12 cellular contexts compared by ENCODE assay signal in the genomic region with DNA sequence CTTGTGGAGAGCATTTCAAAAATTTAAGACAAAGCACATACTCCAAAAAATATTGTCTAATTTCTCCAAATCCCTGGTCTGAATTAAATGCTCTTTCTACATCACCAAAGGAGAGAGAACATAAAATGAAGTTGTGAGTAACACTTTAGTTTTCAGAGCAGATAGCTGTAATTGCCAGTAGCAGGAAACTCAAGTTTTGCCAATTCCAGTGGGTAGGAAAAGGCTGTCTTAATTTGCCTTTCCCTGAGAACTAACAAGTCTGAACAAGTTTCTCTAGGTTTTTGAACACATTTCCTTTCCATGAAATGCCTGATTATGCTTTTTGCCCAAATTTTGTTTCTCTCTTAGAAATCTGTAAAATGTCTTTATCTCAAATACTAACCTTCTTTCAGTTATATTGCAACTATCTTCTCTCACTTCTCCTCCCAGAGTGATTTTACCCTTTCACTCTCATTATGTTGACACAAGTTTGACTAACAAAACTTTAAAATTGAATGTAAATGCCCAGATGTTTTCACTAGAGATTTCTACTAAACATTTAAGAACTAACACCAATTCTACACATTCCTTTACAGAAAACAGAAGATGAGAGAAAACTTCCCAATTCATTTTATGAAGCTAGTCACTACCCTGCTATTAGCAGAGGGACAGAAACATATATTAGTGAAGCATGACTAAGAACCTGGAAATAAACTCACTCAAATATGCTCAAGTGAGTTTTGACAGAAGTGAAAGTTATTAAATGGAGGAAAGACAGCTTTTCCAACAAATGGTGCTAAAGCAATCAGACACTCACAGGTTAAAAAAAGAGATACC. TPM values are rescaled to one million over a fixed set of nuclear protein-coding genes. Genes with fewer than 3 reads are reported as not detected.
DNase-seq lines count a peak whose midpoint lies in the region; ATAC-seq and TF ChIP-seq lines count a peak whose summit lies in the region.
"Had no signal": no experiment of that assay in that cellular context is flagged by ENCODE, and none has a peak within 500 bp of the region (broad histone marks: within the 10 kb centered on the region; RNA-seq: fewer than 3 reads in every experiment).

No MANE protein-coding gene starts in this region.

- H3K9me3 Mint-ChIP-seq in endothelial cell (ENCODE audit: unreplicated experiment) = no peaks in the 10 kb centered on the region
- peaks cover 9% of the 10 kb centered on the region for H3K9me3 Mint-ChIP-seq in progenitor cell of endocrine pancreas (ENCODE audit: low read depth)

- peak overlapping the region; percentile 48 for H3K4me2 ChIP-seq in OCI-LY7 (ENCODE audit: low read length)

- POLR2A ChIA-PET in OCI-LY7 (lab: Charles Lee) = interaction anchor here (0.6 to 1.0 kb wide), 2 partner anchors 11 to 212 kb away, joined by 3 read pairs; no protein-coding TSS in a partner anchor

- peaks cover 4% of the 10 kb centered on the region; the same call in 1 of the 2 replicates for H3K36me3 ChIP-seq in OCI-LY7 (ENCODE audit: insufficient read depth, low read length)
- H3K36me3 ChIP-seq: heart left ventricle, sigmoid colon, vagina had no signal

- H3K27me3 Mint-ChIP-seq in endothelial cell (ENCODE audit: unreplicated experiment) = peaks cover 1% of the 10 kb centered on the region
- no peaks in the 10 kb centered on the region for H3K27me3 Mint-ChIP-seq in progenitor cell of endocrine pancreas

- TF ChIP-seq CTCF in OCI-LY7 (conservative IDR thresholded peaks at IDR 0.05; ENCODE audit: low read length) (no peak), endothelial cell (IDR thresholded peaks at IDR 0.05; ENCODE audit: unreplicated experiment) (no peak), progenitor cell of endocrine pancreas (IDR thresholded peaks at IDR 0.05; ENCODE audit: unreplicated experiment) (no peak)

- H3K4me3 Mint-ChIP-seq in endothelial cell (ENCODE audit: unreplicated experiment) = no peak overlapping the region
- no peak overlapping the region for H3K4me3 Mint-ChIP-seq in progenitor cell of endocrine pancreas (ENCODE audit: low read depth)

- H3K9me2 ChIP-seq in OCI-LY7 (ENCODE audit: insufficient read depth, low read length) = no peaks in the 10 kb centered on the region

- CTCF ChIA-PET in OCI-LY7 (lab: Charles Lee; ENCODE audit: unreplicated experiment) = no interaction called here

- no peak overlapping the region for H3K4me3 ChIP-seq in OCI-LY7 (ENCODE audit: low read depth, low read length, poor library complexity, severe bottlenecking)
- H3K4me3 ChIP-seq: heart left ventricle, sigmoid colon, vagina had no signal

- ATAC-seq in GM18868 (IDR thresholded peaks at IDR 0.05; ENCODE audit: unreplicated experiment) (peak; percentile 44), left lobe of liver (no peak)
- ATAC-seq: heart left ventricle, PC-3 had no signal

- peaks cover 40% of the 10 kb centered on the region for H3K4me1 ChIP-seq in OCI-LY7 (ENCODE audit: insufficient read depth, low read length, poor library complexity, severe bottlenecking)

- H3K9me3 ChIP-seq in OCI-LY7 (ENCODE audit: low read length) = no peaks in the 10 kb centered on the region; the same call in 1 of the 2 replicates
- H3K9me3 ChIP-seq: sigmoid colon, vagina had no signal

- BruUV-seq in OCI-LY7 (replicated peaks; lab: Mats Ljungman, UMichigan) = TSS peak; percentile 11

- no peak overlapping the region for H2AFZ ChIP-seq in OCI-LY7 (ENCODE audit: low read length)

- no peak overlapping the region for H3K27ac ChIP-seq in OCI-LY7 (ENCODE audit: low read depth, low read length, poor library complexity, severe bottlenecking)
- H3K27ac ChIP-seq: sigmoid colon, vagina had no signal

- H3K4me1 Mint-ChIP-seq in endothelial cell (ENCODE audit: unreplicated experiment) = peaks cover 15% of the 10 kb centered on the region
- H3K4me1 Mint-ChIP-seq in progenitor cell of endocrine pancreas (ENCODE audit: low read depth) = peaks cover 11% of the 10 kb centered on the region

- no peaks in the 10 kb centered on the region for H3K36me3 Mint-ChIP-seq in endothelial cell (ENCODE audit: low read depth, unreplicated experiment)
- H3K36me3 Mint-ChIP-seq in progenitor cell of endocrine pancreas (ENCODE audit: insufficient read depth) = peaks cover 4% of the 10 kb centered on the region

- intact Hi-C loops in OCI-LY7 (cut with micrococcal nuclease; ENCODE audit: unreplicated experiment) = no loop called here

- DNase-seq in OCI-LY7 (ENCODE audit: low spot score) = no peak
- no peak for DNase-seq in endothelial cell (ENCODE audit: low spot score)
- no peak for DNase-seq in progenitor cell of endocrine pancreas (ENCODE audit: low spot score, unreplicated experiment)
- DNase-seq in mesenteric fat pad (ENCODE audit: low spot score) = no peak
- no peak for DNase-seq in left lobe of liver (ENCODE audit: low spot score)
- no peak for DNase-seq in NCI-H1092 treated with DMSO at 0.1 percent for 48 hours (lab: John Stamatoyannopoulos, UW)
- DNase-seq: activated T-cell treated with anti-CD3 and anti-CD28 coated beads, Interleukin-2, amount 50 U/mL, for 1 hour; heart left ventricle; PC-3; sigmoid colon had no signal

- H4K20me1 ChIP-seq in OCI-LY7 (ENCODE audit: insufficient read depth, low read length) = peaks cover 34% of the 10 kb centered on the region; the same call in 1 of the 2 replicates

- peak overlapping the region; percentile 72 for H3K27ac Mint-ChIP-seq in endothelial cell (ENCODE audit: unreplicated experiment)
- H3K27ac Mint-ChIP-seq in progenitor cell of endocrine pancreas = peak overlapping the region; percentile 2

- peaks cover 88% of the 10 kb centered on the region for H3K79me2 ChIP-seq in OCI-LY7 (ENCODE audit: insufficient read depth, low read depth, low read length)

RNA-seq across cellular contexts. Expression of gene RFX7, which starts 38.4 kb away (rescaled TPM):
- 10.3 and 11.6 TPM in 2 replicates for total RNA-seq in OCI-LY7 (2014; rRNA removed; shearing (Covaris generic))
- 33.2 and 33.9 TPM in 2 replicates for total RNA-seq in OCI-LY7 (2022)
- 37.7 TPM for total RNA-seq in endothelial cell (ENCODE audit: unreplicated experiment)
- 33.6 and 36.5 TPM in 2 replicates for total RNA-seq in progenitor cell of endocrine pancreas
- 13.1 TPM for total RNA-seq in mesenteric fat pad
- 5.5 TPM for total RNA-seq in left lobe of liver
